1 cellular context compared by ENCODE assay signal in the genomic region with DNA sequence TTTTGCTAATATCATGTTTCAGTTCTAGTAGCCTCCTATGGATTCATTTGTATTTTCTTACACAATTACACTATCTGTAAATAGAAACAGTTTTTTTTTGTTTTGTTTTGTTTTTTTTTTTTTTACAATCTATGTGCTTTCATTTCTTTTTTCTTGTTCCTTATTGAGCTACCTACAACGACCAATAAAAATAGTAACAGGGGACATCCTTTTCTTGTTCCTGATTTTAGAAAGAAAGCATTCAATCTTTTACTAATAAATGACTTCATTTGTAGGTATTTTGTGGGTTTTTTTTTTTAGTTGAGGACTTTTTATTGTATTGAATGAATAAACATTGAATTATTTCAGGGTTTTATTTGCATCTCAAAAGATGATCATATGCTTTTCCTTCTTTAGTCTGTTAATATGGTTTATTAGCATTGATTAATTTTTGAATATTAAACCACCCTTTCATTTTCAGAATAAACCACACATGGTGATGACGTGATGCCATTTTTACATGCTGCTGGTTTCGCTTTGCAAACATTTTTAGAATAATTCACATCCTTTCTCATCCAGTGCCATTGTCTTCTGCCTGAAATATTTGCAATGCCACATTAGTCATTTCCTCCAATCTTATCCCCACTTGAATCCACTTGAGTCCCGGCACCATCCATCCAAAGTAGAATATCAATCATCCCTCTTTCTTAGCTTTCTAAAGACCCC.
TF ChIP-seq lines count a peak whose summit lies in the region.

No MANE protein-coding gene starts in this region.

TF ChIP-seq in HepG2, 621 proteins besides CTCF, POLR2A, EP300 and RAD21 (continued from another document):
- TF ChIP-seq, protein P1, sequence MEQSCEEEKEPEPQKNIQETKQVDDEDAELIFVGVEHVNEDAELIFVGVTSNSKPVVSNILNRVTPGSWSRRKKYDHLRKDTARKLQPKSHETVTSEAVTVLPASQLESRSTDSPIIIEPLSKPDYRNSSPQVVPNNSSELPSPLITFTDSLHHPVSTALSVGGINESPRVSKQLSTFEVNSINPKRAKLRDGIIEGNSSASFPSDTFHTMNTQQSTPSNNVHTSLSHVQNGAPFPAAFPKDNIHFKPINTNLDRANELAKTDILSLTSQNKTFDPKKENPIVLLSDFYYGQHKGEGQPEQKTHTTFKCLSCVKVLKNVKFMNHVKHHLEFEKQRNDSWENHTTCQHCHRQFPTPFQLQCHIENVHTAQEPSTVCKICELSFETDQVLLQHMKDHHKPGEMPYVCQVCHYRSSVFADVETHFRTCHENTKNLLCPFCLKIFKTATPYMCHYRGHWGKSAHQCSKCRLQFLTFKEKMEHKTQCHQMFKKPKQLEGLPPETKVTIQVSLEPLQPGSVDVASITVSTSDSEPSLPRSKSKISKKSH (CRISPR knock-in tag; IDR thresholded peaks at IDR 0.05; ENCODE audit: borderline replicate concordance) = no peak
- no peak for TF ChIP-seq BRCA1 (CRISPR knock-in tag; IDR thresholded peaks at IDR 0.05)
- TF ChIP-seq RXRB (CRISPR knock-in tag; IDR thresholded peaks at IDR 0.05; ENCODE audit: borderline replicate concordance) = no peak
- TF ChIP-seq, protein P2, sequence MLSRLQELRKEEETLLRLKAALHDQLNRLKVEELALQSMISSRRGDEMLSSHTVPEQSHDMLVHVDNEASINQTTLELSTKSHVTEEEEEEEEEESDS (CRISPR knock-in tag; IDR thresholded peaks at IDR 0.05; ENCODE audit: borderline replicate concordance) = no peak
- no peak for TF ChIP-seq NFATC3 (CRISPR knock-in tag; IDR thresholded peaks at IDR 0.05)
- TF ChIP-seq BRD4 (CRISPR knock-in tag; IDR thresholded peaks at IDR 0.05) = no peak
- TF ChIP-seq, protein P3, sequence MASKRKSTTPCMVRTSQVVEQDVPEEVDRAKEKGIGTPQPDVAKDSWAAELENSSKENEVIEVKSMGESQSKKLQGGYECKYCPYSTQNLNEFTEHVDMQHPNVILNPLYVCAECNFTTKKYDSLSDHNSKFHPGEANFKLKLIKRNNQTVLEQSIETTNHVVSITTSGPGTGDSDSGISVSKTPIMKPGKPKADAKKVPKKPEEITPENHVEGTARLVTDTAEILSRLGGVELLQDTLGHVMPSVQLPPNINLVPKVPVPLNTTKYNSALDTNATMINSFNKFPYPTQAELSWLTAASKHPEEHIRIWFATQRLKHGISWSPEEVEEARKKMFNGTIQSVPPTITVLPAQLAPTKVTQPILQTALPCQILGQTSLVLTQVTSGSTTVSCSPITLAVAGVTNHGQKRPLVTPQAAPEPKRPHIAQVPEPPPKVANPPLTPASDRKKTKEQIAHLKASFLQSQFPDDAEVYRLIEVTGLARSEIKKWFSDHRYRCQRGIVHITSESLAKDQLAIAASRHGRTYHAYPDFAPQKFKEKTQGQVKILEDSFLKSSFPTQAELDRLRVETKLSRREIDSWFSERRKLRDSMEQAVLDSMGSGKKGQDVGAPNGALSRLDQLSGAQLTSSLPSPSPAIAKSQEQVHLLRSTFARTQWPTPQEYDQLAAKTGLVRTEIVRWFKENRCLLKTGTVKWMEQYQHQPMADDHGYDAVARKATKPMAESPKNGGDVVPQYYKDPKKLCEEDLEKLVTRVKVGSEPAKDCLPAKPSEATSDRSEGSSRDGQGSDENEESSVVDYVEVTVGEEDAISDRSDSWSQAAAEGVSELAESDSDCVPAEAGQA (IDR thresholded peaks at IDR 0.05; ENCODE audit: low read depth) = no peak
- TF ChIP-seq, protein P3 (CRISPR knock-in tag; IDR thresholded peaks at IDR 0.05; ENCODE audit: borderline replicate concordance) = no peak
- TF ChIP-seq ZMYM3 (CRISPR knock-in tag; IDR thresholded peaks at IDR 0.05) = no peak
- TF ChIP-seq ZNF839 (CRISPR knock-in tag; IDR thresholded peaks at IDR 0.05; ENCODE audit: borderline replicate concordance) = no peak
- TF ChIP-seq MEF2D (CRISPR knock-in tag; IDR thresholded peaks at IDR 0.05) = no peak
